In the genomic region with DNA sequence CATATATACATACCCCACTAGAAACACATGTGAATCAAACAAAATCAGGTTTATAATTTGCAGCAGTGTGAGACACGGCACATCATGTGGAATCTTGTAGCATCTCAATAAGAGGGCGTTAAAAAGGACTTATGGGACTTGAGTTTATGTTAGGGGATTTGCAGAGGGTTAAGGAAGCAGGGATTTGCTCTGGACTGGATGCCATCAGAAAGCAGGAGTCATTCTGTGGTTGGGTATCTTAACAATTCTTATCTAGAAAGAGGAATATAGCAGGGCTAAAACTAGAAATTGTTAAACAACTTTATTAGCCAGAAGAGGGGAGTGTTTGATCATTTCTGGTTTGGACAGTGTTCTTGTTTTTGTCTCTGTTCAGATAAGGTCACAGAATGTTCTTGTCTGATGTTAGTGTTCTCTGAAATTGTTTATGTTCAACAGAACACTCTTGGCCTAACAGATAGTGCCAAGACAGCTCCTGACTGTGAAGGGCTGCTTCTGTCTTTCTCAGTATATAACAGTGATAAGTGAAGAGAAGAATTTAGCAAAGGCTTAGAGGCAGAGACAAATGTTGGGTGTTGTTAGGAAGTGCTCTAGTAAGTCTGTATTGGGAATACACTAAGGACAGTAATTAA, we compare ENCODE assay signal across 13 cellular contexts. TPM values are rescaled to one million over a fixed set of nuclear protein-coding genes. Genes with fewer than 3 reads are reported as not detected.
A peak's percentile ranks its signal among the peaks of the same experiment; 100 is the strongest.
DNase-seq lines count a peak whose midpoint lies in the region; TF ChIP-seq lines count a peak whose summit lies in the region.
"Had no signal": no experiment of that assay in that cellular context is flagged by ENCODE, and none has a peak within 500 bp of the region (broad histone marks: within the 10 kb centered on the region; RNA-seq: fewer than 3 reads in every experiment).

No MANE protein-coding gene starts in this region.

- no peaks in the 10 kb centered on the region for H4K20me1 ChIP-seq in osteoblast (ENCODE audit: insufficient read depth, low read length)

- intact Hi-C loops in spleen (cut with DNase I; ENCODE audit: low total_unique reads), result no loop called here
- intact Hi-C loops in activated T-helper 2 cell treated with anti-CD3 and anti-CD28 coated beads, Interferon-gamma antibody, Interleukin-2, Interleukin-4, amounts not matched to agents 10 μg/mL and 5 μg/mL and 100 μg/mL, durations not matched to agents 14 hours and 24 hours and 36 hours (cut with micrococcal nuclease), result no loop called here

- no peaks in the 10 kb centered on the region for H3K36me3 Mint-ChIP-seq in activated T-helper 2 cell treated with anti-CD3 and anti-CD28 coated beads, Interferon-gamma antibody, Interleukin-2, Interleukin-4, amounts not matched to agents 10 μg/mL and 5 μg/mL and 100 μg/mL, durations not matched to agents 14 hours and 24 hours and 36 hours (ENCODE audit: low read depth)
- H3K36me3 Mint-ChIP-seq: activated naive CD8-positive, alpha-beta T cell had no signal

- H3K9me3 Mint-ChIP-seq in activated T-helper 2 cell treated with anti-CD3 and anti-CD28 coated beads, Interferon-gamma antibody, Interleukin-2, Interleukin-4, amounts not matched to agents 10 μg/mL and 5 μg/mL and 100 μg/mL, durations not matched to agents 14 hours and 24 hours and 36 hours, result no peaks in the 10 kb centered on the region

- no peak for TF ChIP-seq POLR2A in erythroblast (IDR thresholded peaks at IDR 0.05; ENCODE audit: low read length)
- TF ChIP-seq POLR2A in spleen (IDR thresholded peaks at IDR 0.05), result no peak

- H3K27me3 ChIP-seq in osteoblast (ENCODE audit: insufficient read depth, low read length) (no peaks in the 10 kb centered on the region), spleen (replicated peaks in 1 of 7) (peaks cover 0 to 7% (median 0%) of the 10 kb centered on the region in 7 donors)

- H3K4me1 ChIP-seq in osteoblast (ENCODE audit: insufficient read depth, low read length) (no peaks in the 10 kb centered on the region), spleen (no peaks in the 10 kb centered on the region)

- no peak overlapping the region for H3K4me3 ChIP-seq in osteoblast (ENCODE audit: insufficient read depth, low read length)
- no peak overlapping the region for H3K4me3 ChIP-seq in spleen

- no peak overlapping the region for H3K4me2 ChIP-seq in osteoblast (ENCODE audit: insufficient read depth, low read length)

- H3K27me3 Mint-ChIP-seq in activated T-helper 2 cell treated with anti-CD3 and anti-CD28 coated beads, Interferon-gamma antibody, Interleukin-2, Interleukin-4, amounts not matched to agents 10 μg/mL and 5 μg/mL and 100 μg/mL, durations not matched to agents 14 hours and 24 hours and 36 hours (ENCODE audit: low read depth), result peaks cover 1% of the 10 kb centered on the region
- H3K27me3 Mint-ChIP-seq: activated naive CD8-positive, alpha-beta T cell had no signal

- H3K36me3 ChIP-seq in osteoblast (ENCODE audit: insufficient read depth, low read length) (no peaks in the 10 kb centered on the region), spleen (no peaks in the 10 kb centered on the region)

- DNase-seq in EL, result peak; percentile 45
- DNase-seq in OCI-M1 (lab: John Stamatoyannopoulos, UW), result peak; percentile 84
- peak; percentile 66 to 86 for DNase-seq in erythroblast (lab: John Stamatoyannopoulos, UW)
- peak; percentile 76 for DNase-seq in osteoblast (ENCODE audit: insufficient read length, low spot score, missing footprints)
- no peak for DNase-seq in GOT3 (lab: John Stamatoyannopoulos, UW)
- no peak for DNase-seq in NCI-H226
- no peak for DNase-seq in spleen
- DNase-seq in activated T-helper 2 cell treated with anti-CD3 and anti-CD28 coated beads, Interferon-gamma antibody, Interleukin-2, Interleukin-4, amounts not matched to agents 10 μg/mL and 5 μg/mL and 100 μg/mL, durations not matched to agents 14 hours and 24 hours and 36 hours (ENCODE audit: low spot score), result no peak
- DNase-seq: islet precursor cell; NCI-H1436; stimulated activated CD4-positive, alpha-beta T cell treated with anti-CD3 and anti-CD28 coated beads, Interleukin-2, amount 100 ng/mL, for 48 hours had no signal

- TF ChIP-seq CTCF in osteoblast (IDR thresholded peaks at IDR 0.05; ENCODE audit: extremely low read depth, low read depth, low read length) (peak; percentile 42), spleen (IDR thresholded peaks at IDR 0.05 in 8 of 11, conservative IDR thresholded peaks at IDR 0.05 in 3 of 11) (no peak)

- H3K27ac ChIP-seq in osteoblast (ENCODE audit: low read depth, low read length), result no peak overlapping the region
- H3K27ac ChIP-seq in spleen, result no peak overlapping the region

- H3K27ac Mint-ChIP-seq in activated T-helper 2 cell treated with anti-CD3 and anti-CD28 coated beads, Interferon-gamma antibody, Interleukin-2, Interleukin-4, amounts not matched to agents 10 μg/mL and 5 μg/mL and 100 μg/mL, durations not matched to agents 14 hours and 24 hours and 36 hours, result no peak overlapping the region
- H3K27ac Mint-ChIP-seq: activated naive CD8-positive, alpha-beta T cell had no signal

- no peak overlapping the region for H3K4me3 Mint-ChIP-seq in activated T-helper 2 cell treated with anti-CD3 and anti-CD28 coated beads, Interferon-gamma antibody, Interleukin-2, Interleukin-4, amounts not matched to agents 10 μg/mL and 5 μg/mL and 100 μg/mL, durations not matched to agents 14 hours and 24 hours and 36 hours (ENCODE audit: low read depth)
- H3K4me3 Mint-ChIP-seq: activated naive CD8-positive, alpha-beta T cell had no signal

- H3K4me1 Mint-ChIP-seq in activated T-helper 2 cell treated with anti-CD3 and anti-CD28 coated beads, Interferon-gamma antibody, Interleukin-2, Interleukin-4, amounts not matched to agents 10 μg/mL and 5 μg/mL and 100 μg/mL, durations not matched to agents 14 hours and 24 hours and 36 hours (ENCODE audit: low read depth), result no peaks in the 10 kb centered on the region

- no peaks in the 10 kb centered on the region for H3K9me3 ChIP-seq in osteoblast (ENCODE audit: low read depth, low read length)
- H3K9me3 ChIP-seq in spleen, result no peaks in the 10 kb centered on the region

- no peaks in the 10 kb centered on the region for H3K79me2 ChIP-seq in osteoblast (ENCODE audit: insufficient read depth, low read length)

- no peak overlapping the region for H2AFZ ChIP-seq in osteoblast (ENCODE audit: low read length)

- WGBS in spleen, 5 donors, result 84 to 93% (median 91%) methylated on average over 2 of the region's 2 CpGs

RNA-seq across cellular contexts. Expression of gene LIN28B, which starts 39.2 kb away (rescaled TPM):
- total RNA-seq in osteoblast, result not detected in 2 replicates
- not detected for total RNA-seq in spleen
- polyA plus RNA-seq in spleen, result not detected
- 0.05 TPM in 2 replicates for total RNA-seq in activated T-helper 2 cell treated with anti-CD3 and anti-CD28 coated beads, Interferon-gamma antibody, Interleukin-2, Interleukin-4, amounts not matched to agents 10 μg/mL and 5 μg/mL and 100 μg/mL, durations not matched to agents 14 hours and 24 hours and 36 hours
- total RNA-seq: T-helper 2 cell treated with Interferon-gamma antibody and Interleukin-4, amounts not matched to agents 100 ng/mL and 5 ng/mL, for 36 hours had no signal

Comparison
In these comparisons a context has a peak if more than half of its experiments do, and no peak if none do; other contexts are left out.
1. DNase-seq: peak in EL (single experiment), OCI-M1 (single experiment), erythroblast (2 of 2) and osteoblast (single experiment); none in GOT3 (single experiment), NCI-H226 (single experiment), spleen (single experiment) and activated T-helper 2 cell treated with anti-CD3 and anti-CD28 coated beads, Interferon-gamma antibody, Interleukin-2, Interleukin-4, amounts not matched to agents 10 μg/mL and 5 μg/mL and 100 μg/mL, durations not matched to agents 14 hours and 24 hours and 36 hours (single experiment).